Comparison of ENCODE assay signal across 2 cellular contexts in genomic region chr12:111408116-111408440, GRCh38.
TF ChIP-seq lines count a peak whose summit lies in the region.

No MANE protein-coding gene starts in this region.

TF ChIP-seq in SK-N-SH, 30 proteins besides CTCF, POLR2A, EP300 and RAD21 (continued from another document):
- TF ChIP-seq MEF2A (IDR thresholded peaks at IDR 0.05; ENCODE audit: borderline replicate concordance, low read depth) = no peak
- no peak for TF ChIP-seq FOXJ3 (CRISPR knock-in tag; IDR thresholded peaks at IDR 0.05)
- no peak for TF ChIP-seq GATA2 (CRISPR knock-in tag; IDR thresholded peaks at IDR 0.05)
- no peak for TF ChIP-seq CHD2 (IDR thresholded peaks at IDR 0.05; ENCODE audit: low read length, partially characterized antibody)
- no peak for TF ChIP-seq POLR2AphosphoS5 (IDR thresholded peaks at IDR 0.05; ENCODE audit: low read depth, low read length)
- TF ChIP-seq TEAD4 (IDR thresholded peaks at IDR 0.05; ENCODE audit: borderline replicate concordance, insufficient read depth) = no peak
- no peak for TF ChIP-seq FOXM1 (IDR thresholded peaks at IDR 0.05; ENCODE audit: low read depth)
- TF ChIP-seq TCF12 (IDR thresholded peaks at IDR 0.05) = no peak
- TF ChIP-seq RFX5 (IDR thresholded peaks at IDR 0.05; ENCODE audit: low read length) = no peak
- TF ChIP-seq USF1 (IDR thresholded peaks at IDR 0.05; ENCODE audit: borderline replicate concordance, low read depth) = no peak
- TF ChIP-seq NFIC (IDR thresholded peaks at IDR 0.05; ENCODE audit: borderline replicate concordance) = no peak
- no peak for TF ChIP-seq FOSL2 (IDR thresholded peaks at IDR 0.05; ENCODE audit: borderline replicate concordance, low read depth)
- TF ChIP-seq GABPA (IDR thresholded peaks at IDR 0.05; ENCODE audit: low read depth) = no peak
- no peak for TF ChIP-seq REST (IDR thresholded peaks at IDR 0.05; ENCODE audit: low read depth, low read length)

TF ChIP-seq in SK-N-SH treated with all-trans-retinoic acid at 6 μM for 48 hours, 23 proteins besides CTCF, POLR2A, EP300 and RAD21 (continued from another document):
- TF ChIP-seq BACH2 (CRISPR knock-in tag; IDR thresholded peaks at IDR 0.05; ENCODE audit: borderline replicate concordance) = no peak
- TF ChIP-seq TSHZ2 (CRISPR knock-in tag; IDR thresholded peaks at IDR 0.05) = no peak
- no peak for TF ChIP-seq RARB (CRISPR knock-in tag; IDR thresholded peaks at IDR 0.05)
- TF ChIP-seq CSRNP3 (CRISPR knock-in tag; IDR thresholded peaks at IDR 0.05) = no peak
- TF ChIP-seq TOX (CRISPR knock-in tag; IDR thresholded peaks at IDR 0.05; ENCODE audit: borderline replicate concordance) = no peak
- TF ChIP-seq ESRRG (CRISPR knock-in tag; IDR thresholded peaks at IDR 0.05) = no peak
- no peak for TF ChIP-seq SNAI2 (CRISPR knock-in tag; IDR thresholded peaks at IDR 0.05)
- no peak for TF ChIP-seq POU6F1 (CRISPR knock-in tag; IDR thresholded peaks at IDR 0.05; ENCODE audit: borderline replicate concordance, low read depth)
- TF ChIP-seq ZFP3 (CRISPR knock-in tag; IDR thresholded peaks at IDR 0.05) = no peak
- no peak for TF ChIP-seq ZNF70 (CRISPR knock-in tag; IDR thresholded peaks at IDR 0.05)
TF ChIP-seq in SK-N-SH treated with all-trans-retinoic acid at 6 μM for 48 hours: peak in this region for 0.
